In the genomic region with DNA sequence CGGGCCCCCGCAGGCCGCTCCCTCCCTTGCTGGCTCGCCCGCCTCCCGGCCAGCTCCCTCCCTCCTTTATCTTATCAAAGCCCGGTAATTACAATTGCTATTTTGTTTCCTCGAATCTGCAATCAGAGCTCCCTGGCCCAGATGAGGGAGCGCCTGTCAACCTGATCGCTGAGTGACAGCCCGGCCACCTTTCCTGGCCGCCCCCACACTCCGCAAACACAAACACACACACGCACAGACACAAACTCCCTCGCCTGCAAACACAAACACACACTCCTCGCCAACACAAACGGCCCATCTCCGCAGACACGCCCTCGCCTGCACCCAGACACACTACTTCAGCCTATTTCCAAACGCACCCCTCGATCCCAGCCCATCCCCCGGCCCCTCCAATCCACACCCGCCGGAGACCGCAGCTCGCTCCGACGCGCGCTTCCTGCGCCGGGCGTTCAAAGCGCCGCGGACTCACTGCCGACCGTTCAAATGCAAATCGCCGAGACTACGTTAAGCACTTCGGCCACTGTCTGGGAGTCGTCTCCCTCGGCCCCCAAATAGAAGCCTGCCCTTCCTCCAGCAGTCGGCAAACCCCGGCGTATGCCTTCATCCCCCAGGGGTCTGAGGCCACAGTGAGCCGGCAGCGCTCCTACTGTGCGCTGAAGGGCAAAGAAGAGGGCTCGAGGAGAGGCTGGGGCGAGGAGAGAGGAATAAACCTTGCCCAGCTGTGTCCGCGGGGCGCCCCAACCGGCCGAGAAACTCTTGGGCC, we compare ENCODE assay signal across 9 cellular contexts. TPM values are rescaled to one million over a fixed set of nuclear protein-coding genes. Genes with fewer than 3 reads are reported as not detected.
DNase-seq lines count a peak whose midpoint lies in the region; ATAC-seq lines count a peak whose summit lies in the region.
"Had no signal": no experiment of that assay in that cellular context is flagged by ENCODE, and none has a peak within 500 bp of the region (broad histone marks: within the 10 kb centered on the region; RNA-seq: fewer than 3 reads in every experiment).

No MANE protein-coding gene starts in this region.

- peak overlapping the region; percentile 83 for H3K4me3 Mint-ChIP-seq in natural killer cell treated with Interleukin-12 subunit alpha and Interleukin-12 subunit beta and Interleukin-15 and Interleukin-18, amount 100 ng/mL, for 72 hours

- H3K36me3 ChIP-seq in ES-I3 (ENCODE audit: insufficient read depth, low read length): no peaks in the 10 kb centered on the region
- H3K36me3 ChIP-seq in esophagus (ENCODE audit: control insufficient read depth in 2 of 2, insufficient read depth in 2 of 2, low read length in 1 of 2): no peaks in the 10 kb centered on the region
- H3K36me3 ChIP-seq in MG63: peaks cover 10% of the 10 kb centered on the region

- 4 to 5% methylated on average over 57 to 58 of the region's 58 CpGs for WGBS in esophagus, 2 donors

- peak overlapping the region; percentile 45 to 48 for H3K4me3 ChIP-seq in esophagus (ENCODE audit: low read depth in 1 of 2, low read length in 2 of 2)
- H3K4me3 ChIP-seq in MG63: no peak overlapping the region

- DNase-seq in SW480 (ENCODE audit: low spot score) (peak; percentile 82), globus pallidus (ENCODE audit: low spot score) (no peak), EL (no peak), MG63 (no peak)
- DNase-seq in natural killer cell treated with Interleukin-12 subunit alpha and Interleukin-12 subunit beta and Interleukin-15 and Interleukin-18, amount 100 ng/mL, for 72 hours (ENCODE audit: low spot score): no peak

- H3K4me1 ChIP-seq in ES-I3 (ENCODE audit: insufficient read depth, low read length) (peaks cover 23% of the 10 kb centered on the region), esophagus (ENCODE audit: control insufficient read depth in 2 of 2, insufficient read depth in 2 of 2, low read length in 1 of 2) (peaks cover 16 to 25% of the 10 kb centered on the region in 2 donors)

- peaks cover 28 to 32% of the 10 kb centered on the region in 2 donors for H3K27me3 Mint-ChIP-seq in natural killer cell treated with Interleukin-12 subunit alpha and Interleukin-12 subunit beta and Interleukin-15 and Interleukin-18, amount 100 ng/mL, for 72 hours

- peaks cover 30 to 40% of the 10 kb centered on the region in 2 donors for H3K4me1 Mint-ChIP-seq in natural killer cell treated with Interleukin-12 subunit alpha and Interleukin-12 subunit beta and Interleukin-15 and Interleukin-18, amount 100 ng/mL, for 72 hours (ENCODE audit: low read depth in 2 of 2)

- H3K36me3 Mint-ChIP-seq in natural killer cell treated with Interleukin-12 subunit alpha and Interleukin-12 subunit beta and Interleukin-15 and Interleukin-18, amount 100 ng/mL, for 72 hours: peaks cover 6% of the 10 kb centered on the region

- no peak for ATAC-seq in natural killer cell treated with Interleukin-12 subunit alpha and Interleukin-12 subunit beta and Interleukin-15 and Interleukin-18, amount 100 ng/mL, for 72 hours
- ATAC-seq in HG03135 (IDR thresholded peaks at IDR 0.05; ENCODE audit: unreplicated experiment): no peak

- H3K27me3 ChIP-seq in esophagus (ENCODE audit: control insufficient read depth in 1 of 2, insufficient read depth in 2 of 2, low read length in 2 of 2) (peaks cover 0 to 28% of the 10 kb centered on the region in 2 donors), MG63 (no peaks in the 10 kb centered on the region)

- H3K9ac ChIP-seq in ES-I3 (ENCODE audit: low read depth, low read length): peak overlapping the region; percentile 53; the same call in 1 of the 2 replicates

- H3K9me3 ChIP-seq in ES-I3 (ENCODE audit: control insufficient read depth, insufficient read depth, low read length) (no peaks in the 10 kb centered on the region; the same call in 1 of the 2 replicates), esophagus (ENCODE audit: control insufficient read depth in 2 of 2, insufficient read depth in 1 of 2, low read depth in 1 of 2, low read length in 1 of 2) (no peaks in the 10 kb centered on the region), MG63 (no peaks in the 10 kb centered on the region)

- H3K27ac ChIP-seq in esophagus (ENCODE audit: low read depth in 2 of 2, low read length in 1 of 2): no peak overlapping the region

- peak overlapping the region in 1 of 2 donors; percentile 32 for H3K27ac Mint-ChIP-seq in natural killer cell treated with Interleukin-12 subunit alpha and Interleukin-12 subunit beta and Interleukin-15 and Interleukin-18, amount 100 ng/mL, for 72 hours

- no peaks in the 10 kb centered on the region for H3K9me3 Mint-ChIP-seq in natural killer cell treated with Interleukin-12 subunit alpha and Interleukin-12 subunit beta and Interleukin-15 and Interleukin-18, amount 100 ng/mL, for 72 hours

RNA-seq across cellular contexts. Expression of a gene that starts 3.0 kb away (rescaled TPM):
- not detected for polyA plus RNA-seq in esophagus
- total RNA-seq in natural killer cell treated with Interleukin-12 subunit alpha and Interleukin-12 subunit beta and Interleukin-15 and Interleukin-18, amount 100 ng/mL, for 72 hours: not detected
- not detected in 2 replicates for total RNA-seq in MG63 (2014; rRNA removed; shearing (Covaris generic); ENCODE audit: low replicate concordance)
- total RNA-seq: glomerular endothelial cell had no signal

RNA-seq across cellular contexts. Expression of a gene that starts 4.3 kb away (rescaled TPM):
- polyA plus RNA-seq in esophagus: 10 to 100 TPM; 13.3 to 39.2 TPM
- 100 to 1,000 TPM in 1 of 2 donors, 10 to 100 TPM in 1; 52.5 to 157 TPM for total RNA-seq in natural killer cell treated with Interleukin-12 subunit alpha and Interleukin-12 subunit beta and Interleukin-15 and Interleukin-18, amount 100 ng/mL, for 72 hours
- total RNA-seq in MG63 (2014; rRNA removed; shearing (Covaris generic); ENCODE audit: low replicate concordance): 30.8 and 87.3 TPM in 2 replicates

RNA-seq across cellular contexts. Expression of a gene that starts 39.3 kb away (rescaled TPM):
- polyA plus RNA-seq in esophagus: 10 to 100 TPM; 40.0 to 47.1 TPM
- 100 to 1,000 TPM; 174 to 237 TPM for total RNA-seq in natural killer cell treated with Interleukin-12 subunit alpha and Interleukin-12 subunit beta and Interleukin-15 and Interleukin-18, amount 100 ng/mL, for 72 hours
- 31.3 and 66.7 TPM in 2 replicates for total RNA-seq in MG63 (2014; rRNA removed; shearing (Covaris generic); ENCODE audit: low replicate concordance)
